ENCODE assay signal across 10 cellular contexts in the genomic region with DNA sequence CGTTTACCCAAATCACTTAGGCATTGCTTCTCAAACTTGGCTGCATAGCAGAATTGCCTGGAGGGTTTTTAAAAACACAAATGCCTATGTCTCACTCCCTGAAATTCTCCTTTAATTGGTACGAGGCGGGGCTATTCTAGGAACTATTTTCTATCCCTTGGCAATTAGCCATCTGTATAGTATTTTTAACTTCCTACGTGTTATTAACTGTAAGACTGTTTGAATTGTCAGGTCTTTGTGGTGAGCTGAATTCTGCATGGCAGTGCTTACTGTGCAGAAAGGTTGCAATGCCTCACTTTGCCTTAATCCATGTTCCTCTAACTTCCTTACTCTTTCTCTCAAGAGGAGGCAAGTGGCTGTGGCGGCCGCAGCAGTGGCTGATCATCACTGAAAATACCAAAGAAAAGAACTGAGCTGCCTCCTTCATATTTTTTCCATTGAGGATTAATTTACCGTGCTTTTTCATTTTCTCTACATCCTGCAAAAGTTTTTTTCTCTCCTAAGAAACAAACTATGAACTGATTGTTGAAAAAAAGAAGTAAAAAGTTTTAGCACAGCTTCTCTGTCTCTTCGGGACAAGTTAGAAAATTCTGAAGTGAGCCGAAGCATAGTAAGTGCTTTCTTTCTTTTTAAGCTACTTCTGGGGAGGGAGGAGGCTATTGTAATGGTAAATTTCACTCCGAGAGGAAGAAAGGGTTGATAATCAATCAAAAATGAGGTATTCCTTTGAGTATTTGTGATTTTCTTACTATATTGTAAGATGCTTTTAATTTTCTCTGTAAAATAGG. TPM values are rescaled to one million over a fixed set of nuclear protein-coding genes. Genes with fewer than 3 reads are reported as not detected.
A peak's percentile ranks its signal among the peaks of the same experiment; 100 is the strongest.
DNase-seq lines count a peak whose midpoint lies in the region; ATAC-seq and TF ChIP-seq lines count a peak whose summit lies in the region.
"Had no signal": no experiment of that assay in that cellular context is flagged by ENCODE, and none has a peak within 500 bp of the region (broad histone marks: within the 10 kb centered on the region; RNA-seq: fewer than 3 reads in every experiment).

A gene (plus strand): TSS at position 329 of the 788 bp plus-strand sequence. CDS start 824 bp downstream, outside the sequence.

- H3K9ac ChIP-seq in SK-N-SH, result no peak within 1 kb of the TSS

- H3K9me3 Mint-ChIP-seq in stimulated activated naive CD8-positive, alpha-beta T cell treated with anti-CD3 and anti-CD28 coated beads, Interleukin-15, amount 100 ng/mL, for 72 hours, result peaks cover 0 to 5% of the 10 kb centered on the region in 2 donors
- H3K9me3 Mint-ChIP-seq: activated T-helper 17 cell treated with anti-CD3 and anti-CD28 coated beads, Interleukin-2, amount 50 U/mL, for 72 hours had no signal

- no peaks in the 10 kb centered on the region for H3K9me2 ChIP-seq in SK-N-SH

- peaks cover 10% of the 10 kb centered on the region for H3K4me1 Mint-ChIP-seq in stimulated activated naive CD8-positive, alpha-beta T cell treated with anti-CD3 and anti-CD28 coated beads, Interleukin-15, amount 100 ng/mL, for 72 hours
- H3K4me1 Mint-ChIP-seq: activated T-helper 17 cell treated with anti-CD3 and anti-CD28 coated beads, Interleukin-2, amount 50 U/mL, for 72 hours had no signal

- no peaks in the 10 kb centered on the region for H3K79me2 ChIP-seq in osteoblast (ENCODE audit: insufficient read depth, low read length)
- no peaks in the 10 kb centered on the region for H3K79me2 ChIP-seq in SK-N-SH (ENCODE audit: insufficient read depth)

- peak; percentile 60 for DNase-seq in DMS79 (lab: John Stamatoyannopoulos, UW)
- DNase-seq in SJCRH30, result no peak
- no peak for DNase-seq in Right ventricle myocardium inferior (ENCODE audit: missing footprints)
- DNase-seq in osteoblast (ENCODE audit: insufficient read length, low spot score, missing footprints), result no peak
- no peak for DNase-seq in stimulated activated naive CD8-positive, alpha-beta T cell treated with anti-CD3 and anti-CD28 coated beads, Interleukin-15, amount 100 ng/mL, for 72 hours
- no peak for DNase-seq in SK-N-SH
- no peak for DNase-seq in SK-N-DZ (ENCODE audit: low spot score)
- DNase-seq: NCI-H510A had no signal

- H3F3A ChIP-seq in SK-N-SH (replicated peaks; ENCODE audit: insufficient read depth), result no peaks in the 10 kb centered on the region

- no peak for TF ChIP-seq CTCF in osteoblast (IDR thresholded peaks at IDR 0.05; ENCODE audit: extremely low read depth, low read depth, low read length)
- TF ChIP-seq CTCF in SK-N-SH (IDR thresholded peaks at IDR 0.05), result no peak

- H3K4me3 ChIP-seq in SJCRH30 (no peak within 1 kb of the TSS), osteoblast (ENCODE audit: insufficient read depth, low read length) (peak within 1 kb of the TSS; percentile 49), SK-N-SH (ENCODE audit: low read depth in 2 of 2, low read length in 1 of 2) (no peak within 1 kb of the TSS)

- CTCF ChIA-PET in SK-N-SH (lab: Yijun Ruan, JAX), result interaction anchor here (1.3 to 9.0 kb wide), 3 partner anchors 15 to 256 kb away, joined by 3 to 192 read pairs (median 3); no protein-coding TSS in a partner anchor

- H3K27me3 ChIP-seq in SJCRH30 (no peaks in the 10 kb centered on the region), osteoblast (ENCODE audit: insufficient read depth, low read length) (peaks cover 54% of the 10 kb centered on the region), SK-N-SH (ENCODE audit: insufficient read depth) (no peaks in the 10 kb centered on the region; the same call in 1 of the 2 replicates)

- TF ChIP-seq EP300 in SK-N-SH (IDR thresholded peaks at IDR 0.05; ENCODE audit: borderline replicate concordance in 1 of 2, low read depth in 1 of 2, low read length in 1 of 2), result no peak

- H3K27ac Mint-ChIP-seq in stimulated activated naive CD8-positive, alpha-beta T cell treated with anti-CD3 and anti-CD28 coated beads, Interleukin-15, amount 100 ng/mL, for 72 hours, result peak within 1 kb of the TSS in 1 of 2 donors; percentile 5
- H3K27ac Mint-ChIP-seq: activated T-helper 17 cell treated with anti-CD3 and anti-CD28 coated beads, Interleukin-2, amount 50 U/mL, for 72 hours had no signal

- no peak for TF ChIP-seq RAD21 in SK-N-SH (IDR thresholded peaks at IDR 0.05; ENCODE audit: low read length)

- H3K27ac ChIP-seq in SJCRH30, result no peak within 1 kb of the TSS
- H3K27ac ChIP-seq in osteoblast (ENCODE audit: low read depth, low read length), result no peak within 1 kb of the TSS
- H3K27ac ChIP-seq in SK-N-SH (ENCODE audit: low read depth in 2 of 2, low read length in 1 of 2), result no peak within 1 kb of the TSS

- peak within 1 kb of the TSS; percentile 53 for H2AFZ ChIP-seq in osteoblast (ENCODE audit: low read length)
- H2AFZ ChIP-seq in SK-N-SH (ENCODE audit: low read depth), result no peak within 1 kb of the TSS

- intact Hi-C loops in Right ventricle myocardium inferior (cut with DNase I), result loop anchor here (5.0 kb wide), 1 partner anchor 322 kb away; no protein-coding TSS in a partner anchor

- H3K4me2 ChIP-seq in osteoblast (ENCODE audit: insufficient read depth, low read length) (peak within 1 kb of the TSS; percentile 77), SK-N-SH (no peak within 1 kb of the TSS)

- H3K4me1 ChIP-seq in SJCRH30, result no peaks in the 10 kb centered on the region
- no peaks in the 10 kb centered on the region for H3K4me1 ChIP-seq in osteoblast (ENCODE audit: insufficient read depth, low read length)
- no peaks in the 10 kb centered on the region for H3K4me1 ChIP-seq in SK-N-SH (ENCODE audit: control insufficient read depth in 1 of 2, insufficient read depth in 2 of 2, low read depth in 1 of 2, low read length in 1 of 2)

- no peaks in the 10 kb centered on the region for H3K36me3 ChIP-seq in SJCRH30
- H3K36me3 ChIP-seq in osteoblast (ENCODE audit: insufficient read depth, low read length), result no peaks in the 10 kb centered on the region
- no peaks in the 10 kb centered on the region for H3K36me3 ChIP-seq in SK-N-SH (replicated peaks in 1 of 2; ENCODE audit: control insufficient read depth in 1 of 2, insufficient read depth in 2 of 2, low read length in 1 of 2)

- no peak within 1 kb of the TSS for H3K4me3 Mint-ChIP-seq in stimulated activated naive CD8-positive, alpha-beta T cell treated with anti-CD3 and anti-CD28 coated beads, Interleukin-15, amount 100 ng/mL, for 72 hours
- H3K4me3 Mint-ChIP-seq: activated T-helper 17 cell treated with anti-CD3 and anti-CD28 coated beads, Interleukin-2, amount 50 U/mL, for 72 hours had no signal

- H3K9me3 ChIP-seq in SJCRH30 (replicated peaks), result no peaks in the 10 kb centered on the region
- H3K9me3 ChIP-seq in osteoblast (ENCODE audit: low read depth, low read length), result no peaks in the 10 kb centered on the region
- no peaks in the 10 kb centered on the region for H3K9me3 ChIP-seq in SK-N-SH

- ATAC-seq in Right ventricle myocardium inferior, result peak; percentile 50
- ATAC-seq in stimulated activated naive CD8-positive, alpha-beta T cell treated with anti-CD3 and anti-CD28 coated beads, Interleukin-15, amount 100 ng/mL, for 72 hours, result no peak
- no peak for ATAC-seq in HG03521 (IDR thresholded peaks at IDR 0.05; ENCODE audit: unreplicated experiment)
- ATAC-seq: activated T-helper 17 cell treated with anti-CD3 and anti-CD28 coated beads, Interleukin-2, amount 50 U/mL, for 72 hours had no signal

- POLR2A ChIA-PET in SK-N-SH (lab: Yijun Ruan, JAX), result no interaction called here

- WGBS in SK-N-SH (ENCODE audit: low lambda C conversion rate), result 63% methylated on average over 10 of the region's 10 CpGs

- peaks cover 59% of the 10 kb centered on the region for H3K27me3 Mint-ChIP-seq in stimulated activated naive CD8-positive, alpha-beta T cell treated with anti-CD3 and anti-CD28 coated beads, Interleukin-15, amount 100 ng/mL, for 72 hours

- H4K20me1 ChIP-seq in osteoblast (ENCODE audit: insufficient read depth, low read length), result no peaks in the 10 kb centered on the region
- no peaks in the 10 kb centered on the region for H4K20me1 ChIP-seq in SK-N-SH (ENCODE audit: insufficient read depth)

TF ChIP-seq in SK-N-SH, 30 proteins besides CTCF, POLR2A, EP300 and RAD21 (continues in another document):
- no peak for TF ChIP-seq SMC3 (IDR thresholded peaks at IDR 0.05; ENCODE audit: low read depth, low read length)
- no peak for TF ChIP-seq RXRA (IDR thresholded peaks at IDR 0.05; ENCODE audit: borderline replicate concordance, low read depth)
- no peak for TF ChIP-seq YY1 (IDR thresholded peaks at IDR 0.05; ENCODE audit: low read depth)
- TF ChIP-seq, protein P1, sequence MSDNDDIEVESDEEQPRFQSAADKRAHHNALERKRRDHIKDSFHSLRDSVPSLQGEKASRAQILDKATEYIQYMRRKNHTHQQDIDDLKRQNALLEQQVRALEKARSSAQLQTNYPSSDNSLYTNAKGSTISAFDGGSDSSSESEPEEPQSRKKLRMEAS (IDR thresholded peaks at IDR 0.05; ENCODE audit: low read depth), result no peak
- no peak for TF ChIP-seq TEAD4 (IDR thresholded peaks at IDR 0.05; ENCODE audit: borderline replicate concordance, insufficient read depth)
- TF ChIP-seq ELF1 (IDR thresholded peaks at IDR 0.05), result no peak
- no peak for TF ChIP-seq MXI1 (IDR thresholded peaks at IDR 0.05; ENCODE audit: low read depth, low read length)
- TF ChIP-seq GATA2 (CRISPR knock-in tag; IDR thresholded peaks at IDR 0.05), result no peak
- TF ChIP-seq, protein P2, sequence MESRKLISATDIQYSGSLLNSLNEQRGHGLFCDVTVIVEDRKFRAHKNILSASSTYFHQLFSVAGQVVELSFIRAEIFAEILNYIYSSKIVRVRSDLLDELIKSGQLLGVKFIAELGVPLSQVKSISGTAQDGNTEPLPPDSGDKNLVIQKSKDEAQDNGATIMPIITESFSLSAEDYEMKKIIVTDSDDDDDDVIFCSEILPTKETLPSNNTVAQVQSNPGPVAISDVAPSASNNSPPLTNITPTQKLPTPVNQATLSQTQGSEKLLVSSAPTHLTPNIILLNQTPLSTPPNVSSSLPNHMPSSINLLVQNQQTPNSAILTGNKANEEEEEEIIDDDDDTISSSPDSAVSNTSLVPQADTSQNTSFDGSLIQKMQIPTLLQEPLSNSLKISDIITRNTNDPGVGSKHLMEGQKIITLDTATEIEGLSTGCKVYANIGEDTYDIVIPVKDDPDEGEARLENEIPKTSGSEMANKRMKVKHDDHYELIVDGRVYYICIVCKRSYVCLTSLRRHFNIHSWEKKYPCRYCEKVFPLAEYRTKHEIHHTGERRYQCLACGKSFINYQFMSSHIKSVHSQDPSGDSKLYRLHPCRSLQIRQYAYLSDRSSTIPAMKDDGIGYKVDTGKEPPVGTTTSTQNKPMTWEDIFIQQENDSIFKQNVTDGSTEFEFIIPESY (IDR thresholded peaks at IDR 0.05; ENCODE audit: borderline replicate concordance, low read depth), result no peak
- no peak for TF ChIP-seq FOXM1 (IDR thresholded peaks at IDR 0.05; ENCODE audit: low read depth)

RNA-seq across cellular contexts. Expression of the gene that starts here (rescaled TPM):
- 22.8 and 23.0 TPM in 2 replicates for total RNA-seq in SJCRH30 (2014; rRNA removed; shearing (Covaris generic))
- total RNA-seq in Right ventricle myocardium inferior (15.2 TPM), osteoblast (9.4 and 9.8 TPM in 2 replicates)
- polyA plus RNA-seq in SK-N-SH (2012; rRNA removed), result 4.3 and 5.6 TPM in 2 replicates
- polyA plus RNA-seq in SK-N-SH (2012; cell fraction: cytosol; rRNA removed), result 3.2 and 4.6 TPM in 2 replicates
- polyA plus RNA-seq in SK-N-SH (2012; cell fraction: nucleus; rRNA removed), result 7.8 and 7.9 TPM in 2 replicates
- 5.9 and 9.4 TPM in 2 replicates for polyA plus RNA-seq in SK-N-DZ (2014; cell fraction: cytosol; rRNA removed)
- 3.2 TPM in 2 replicates for polyA plus RNA-seq in SK-N-DZ (2014; cell fraction: nucleus; rRNA removed)
- total RNA-seq: activated T-helper 17 cell treated with anti-CD3 and anti-CD28 coated beads, Interleukin-2, amount 50 U/mL, for 72 hours had no signal
